ENCODE assay signal across 8 cellular contexts in genomic region chr1:145281037-145281727, GRCh38. TPM values are rescaled to one million over a fixed set of nuclear protein-coding genes. Genes with fewer than 3 reads are reported as not detected.
A peak's percentile ranks its signal among the peaks of the same experiment; 100 is the strongest.
DNase-seq lines count a peak whose midpoint lies in the region; ATAC-seq, FAIRE-seq and TF ChIP-seq lines count a peak whose summit lies in the region.
"Not testable (repeated sequence)": the region's sequence is repeated elsewhere in the genome, so short reads cannot be mapped to it uniquely, and the experiment has no call there.

No MANE protein-coding gene starts in this region.

- POLR2A ChIA-PET in HepG2 (lab: Yijun Ruan, JAX) = interaction anchor here (0.6 to 1.1 kb wide), 7 partner anchors 66 to 869 kb away, joined by 3 to 8 read pairs (median 3); partner anchors contain the start of gene PIAS3

- TSS peak; percentile 98 for BruUV-seq in HepG2 (replicated peaks; lab: Mats Ljungman, UMichigan)

- peak; percentile 92 to 97 for TF ChIP-seq POLR2A in HepG2 (IDR thresholded peaks at IDR 0.05; ENCODE audit: insufficient read depth in 1 of 2, low read depth in 2 of 2, low read length in 2 of 2)

- H3K9ac ChIP-seq in HepG2 (ENCODE audit: insufficient read depth, low read depth, low read length) = peak overlapping the region; percentile 43; the same call in 1 of the 2 replicates

- TF ChIP-seq CTCF in CD14-positive monocyte (IDR thresholded peaks at IDR 0.05); choroid plexus epithelial cell (conservative IDR thresholded peaks at IDR 0.05; ENCODE audit: low read depth, low read length); HepG2 (CRISPR knock-in tag; IDR thresholded peaks at IDR 0.05): not testable (repeated sequence)

- peak overlapping the region; percentile 58 for H3K4me2 ChIP-seq in HepG2 (ENCODE audit: low read depth, low read length)

- peak overlapping the region; percentile 52 for H3K27ac ChIP-seq in HepG2 (ENCODE audit: extremely low read length, insufficient read depth, low read length)

- H4K20me1 ChIP-seq in HepG2 (ENCODE audit: insufficient read depth, low read length) = not testable (repeated sequence)

- not testable (repeated sequence) for H3K9me3 ChIP-seq in HepG2 (ENCODE audit: low read length)

- not testable (repeated sequence) for H2AFZ ChIP-seq in HepG2 (ENCODE audit: low read length)

- not testable (repeated sequence) for H3K4me1 ChIP-seq in HepG2 (ENCODE audit: insufficient read depth, low read length)

- peak overlapping the region; percentile 93 to 97 (median 95) for H3K27ac Mint-ChIP-seq in CD14-positive monocyte

- CTCF ChIA-PET in HepG2 (lab: Yijun Ruan, JAX; ENCODE audit: low intra/inter-chr PET ratio, low total read pairs) = not testable (repeated sequence)

- not testable (repeated sequence) for H3K36me3 ChIP-seq in HepG2 (replicated peaks in 1 of 2; ENCODE audit: control insufficient read depth in 1 of 2, insufficient read depth in 2 of 2, low read length in 2 of 2)

- H3K27me3 ChIP-seq in HepG2 (ENCODE audit: control insufficient read depth in 1 of 2, insufficient read depth in 2 of 2, low read length in 2 of 2) = not testable (repeated sequence)

- in situ Hi-C loops in HepG2 (cut with HindIII; ENCODE audit: extremely low pct_ligation_motif_present, low pct_unique_long_range_greater_than_20kb) = not testable (repeated sequence)

- peak overlapping the region; percentile 75 to 91 for H3K4me3 Mint-ChIP-seq in CD14-positive monocyte

- intact Hi-C loops in CD14-positive monocyte (cut with micrococcal nuclease); HepG2 (cut with micrococcal nuclease; ENCODE audit: unreplicated experiment): not testable (repeated sequence)

- ATAC-seq in GM19395 (IDR thresholded peaks at IDR 0.05; ENCODE audit: unreplicated experiment) = peak; percentile 88
- peak; percentile 80 for ATAC-seq in HG03460 (IDR thresholded peaks at IDR 0.05; ENCODE audit: unreplicated experiment)
- ATAC-seq in HepG2 = peak; percentile 93

- not testable (repeated sequence) for H3K4me1 Mint-ChIP-seq in CD14-positive monocyte

- TF ChIP-seq RAD21 in HepG2 (CRISPR knock-in tag; IDR thresholded peaks at IDR 0.05) = 0 out of 2 replicates have a peak, but pooled peaks have one; percentile 15

- DNase-seq in CD14-positive monocyte (ENCODE audit: low spot score) (peak; percentile 91), NCI-H526 treated with DMSO at 0.1 percent for 48 hours (lab: John Stamatoyannopoulos, UW) (peak; percentile 99), choroid plexus epithelial cell (ENCODE audit: low read depth) (peak; percentile 99), HepG2 (ENCODE audit: low spot score) (peak; percentile 87)
- DNase-seq in activated CD4-positive, alpha-beta T cell treated with anti-CD3 and anti-CD28 coated beads for 48 hours = peak; percentile 90
- DNase-seq in stimulated activated CD4-positive, alpha-beta T cell treated with anti-CD3 and anti-CD28 coated beads, Interleukin-1b, Interleukin-23, amount 100 ng/mL, for 4 hours (ENCODE audit: low read depth in 2 of 2) = peak; percentile 61 to 72

- 3% methylated on average over 18 of the region's 34 CpGs for WGBS in HepG2 (ENCODE audit: low lambda C conversion rate)

- H3K79me2 ChIP-seq in HepG2 (ENCODE audit: insufficient read depth, low read length) = not testable (repeated sequence)

- TF ChIP-seq EP300 in HepG2 (IDR thresholded peaks at IDR 0.05; ENCODE audit: low read depth in 2 of 2, low read length in 2 of 2) (0 out of 4 replicates have a peak, but pooled peaks of 1 of the 2 experiments have one; percentile 18), HepG2 (CRISPR knock-in tag; IDR thresholded peaks at IDR 0.05; ENCODE audit: borderline replicate concordance) (peak; percentile 56)

- peak overlapping the region; percentile 49 for H3K4me3 ChIP-seq in choroid plexus epithelial cell (ENCODE audit: low read depth, low read length)
- peak overlapping the region in 2 of 3 experiments; percentile 20 to 46; a peak in 4 of 6 replicates for H3K4me3 ChIP-seq in HepG2 (replicated peaks in 1 of 3; ENCODE audit: insufficient read depth in 1 of 3, low read depth in 2 of 3, low read length in 3 of 3)

- FAIRE-seq in HepG2 (lab: Jason Lieb, UNC) = not testable (repeated sequence)

- not testable (repeated sequence) for H3K27me3 Mint-ChIP-seq in CD14-positive monocyte (ENCODE audit: low read depth in 3 of 3)

- H3K36me3 Mint-ChIP-seq in CD14-positive monocyte = not testable (repeated sequence)

- H3K9me3 Mint-ChIP-seq in CD14-positive monocyte = not testable (repeated sequence)

TF ChIP-seq in HepG2, 621 proteins besides CTCF, POLR2A, EP300 and RAD21 (continues in another document):
- TF ChIP-seq TP53 (CRISPR knock-in tag; conservative IDR thresholded peaks at IDR 0.05) (peak; percentile 55; the same call in 1 of the 2 replicates), FOXA3 (CRISPR knock-in tag; IDR thresholded peaks at IDR 0.05) (peak; percentile 32; the same call in 1 of the 2 replicates), NCOA2 (CRISPR knock-in tag; IDR thresholded peaks at IDR 0.05) (peak; percentile 45; the same call in 1 of the 2 replicates), ELK4 (CRISPR knock-in tag; IDR thresholded peaks at IDR 0.05; ENCODE audit: borderline replicate concordance) (0 out of 2 replicates have a peak, but pooled peaks have one; percentile 39), ERF (CRISPR knock-in tag; IDR thresholded peaks at IDR 0.05) (peak; percentile 23; the same call in 1 of the 2 replicates), SOX6 (CRISPR knock-in tag; IDR thresholded peaks at IDR 0.05) (peak; percentile 36), POLR2AphosphoS5 (IDR thresholded peaks at IDR 0.05; ENCODE audit: low read depth, low read length) (peak; percentile 97)
- not testable (repeated sequence) for TF ChIP-seq SOX6 (IDR thresholded peaks at IDR 0.05)

RNA-seq across cellular contexts. Expression of gene PPIAL4D, which starts 39.2 kb away (rescaled TPM):
- polyA plus RNA-seq in CD14-positive monocyte (not detected), HepG2 (2011; rRNA removed) (not detected in 2 replicates)
- total RNA-seq in HepG2 (2016; rRNA removed; fragmentation: Illumina TruSeq; extraction: Trizol) = not detected in 2 replicates
- not detected in 2 replicates for total RNA-seq in HepG2 (2016; cell fraction: cytosol; rRNA removed; fragmentation: Illumina TruSeq; extraction: Trizol; ENCODE audit: low read depth)
- not detected in 2 replicates for total RNA-seq in HepG2 (2016; cell fraction: insoluble cytoplasmic fraction; rRNA removed; fragmentation: Illumina TruSeq; extraction: Trizol)
- total RNA-seq in HepG2 (2016; cell fraction: membrane; rRNA removed; fragmentation: Illumina TruSeq; extraction: Trizol) = not detected in 2 replicates
- total RNA-seq in HepG2 (2016; cell fraction: nucleus; rRNA removed; fragmentation: Illumina TruSeq; extraction: Trizol) = not detected in 2 replicates
- not detected in 2 replicates for polyA plus RNA-seq in HepG2 (2011; cell fraction: cytosol; rRNA removed)
- polyA plus RNA-seq in HepG2 (2011; cell fraction: nucleus; rRNA removed) = not detected in 2 replicates
- not detected in 2 replicates for polyA plus RNA-seq in HepG2 (2012)
- polyA plus RNA-seq in HepG2 (2016; cell fraction: cytosol; fragmentation: Illumina TruSeq; extraction: Trizol; ENCODE audit: low read depth) = not detected in 2 replicates
- not detected in 2 replicates for polyA plus RNA-seq in HepG2 (2016; cell fraction: insoluble cytoplasmic fraction; fragmentation: Illumina TruSeq; extraction: Trizol; ENCODE audit: low read depth)
- polyA plus RNA-seq in HepG2 (2016; cell fraction: membrane; fragmentation: Illumina TruSeq; extraction: Trizol; ENCODE audit: low read depth) = not detected in 2 replicates
- not detected in 2 replicates for polyA plus RNA-seq in HepG2 (2016; cell fraction: nucleus; fragmentation: Illumina TruSeq; extraction: Trizol; ENCODE audit: insufficient read depth, low read depth)
- polyA minus RNA-seq in HepG2 (2011; rRNA and poly(A)+ RNA removed; ENCODE audit: low replicate concordance) = not detected in 2 replicates
- polyA minus RNA-seq in HepG2 (2011; cell fraction: cytosol; rRNA and poly(A)+ RNA removed) = not detected in 2 replicates
- polyA minus RNA-seq in HepG2 (2011; cell fraction: nucleus; rRNA and poly(A)+ RNA removed) = not detected in 2 replicates

Comparison
In these comparisons a context has a peak if more than half of its experiments do, and no peak if none do; other contexts are left out.
1. Peak in every context shown above with its lines: DNase-seq, ATAC-seq, H3K4me3 ChIP-seq and H3K27ac ChIP-seq.